ENCODE assay signal across 9 cellular contexts in genomic region chr1:204513117-204513716, GRCh38. TPM values are rescaled to one million over a fixed set of nuclear protein-coding genes. Genes with fewer than 3 reads are reported as not detected.
DNase-seq lines count a peak whose midpoint lies in the region; ATAC-seq and TF ChIP-seq lines count a peak whose summit lies in the region.
"Had no signal": no experiment of that assay in that cellular context is flagged by ENCODE, and none has a peak within 500 bp of the region (broad histone marks: within the 10 kb centered on the region; RNA-seq: fewer than 3 reads in every experiment).

No MANE protein-coding gene starts in this region.

- H3K4me1 ChIP-seq in right cardiac atrium (ENCODE audit: control insufficient read depth, insufficient read depth, low read length) (peaks cover 7% of the 10 kb centered on the region), right atrium auricular region (peaks cover 0 to 15% of the 10 kb centered on the region in 2 donors), thymus (ENCODE audit: control insufficient read depth, insufficient read depth, low read length) (peaks cover 16% of the 10 kb centered on the region)

- H3K9me3 Mint-ChIP-seq in activated naive CD4-positive, alpha-beta T cell treated with anti-CD3 and anti-CD28 coated beads, Interleukin-2, amount 50 U/mL, for 24 hours, result no peaks in the 10 kb centered on the region

- H3K4me3 ChIP-seq in right cardiac atrium (ENCODE audit: low read length) (peak overlapping the region; percentile 23), right atrium auricular region (peak overlapping the region in 1 of 2 donors; percentile 6), thymus (ENCODE audit: low read length) (peak overlapping the region; percentile 37)
- H3K4me3 ChIP-seq: SK-N-MC had no signal

- no peaks in the 10 kb centered on the region for H3K27me3 Mint-ChIP-seq in activated naive CD4-positive, alpha-beta T cell treated with anti-CD3 and anti-CD28 coated beads, Interleukin-2, amount 50 U/mL, for 24 hours

- no peak for ATAC-seq in right cardiac atrium

- intact Hi-C loops in right cardiac atrium (cut with DNase I), result no loop called here

- 62% methylated on average over 15 of the region's 15 CpGs for WGBS in right cardiac atrium
- 17% methylated on average over 15 of the region's 15 CpGs for whole genome bisulfite sequencing in thymus

- no peaks in the 10 kb centered on the region for H3K36me3 ChIP-seq in right atrium auricular region
- peaks cover 10% of the 10 kb centered on the region for H3K36me3 ChIP-seq in thymus (ENCODE audit: control insufficient read depth, insufficient read depth)

- peaks cover 2% of the 10 kb centered on the region for H3K36me3 Mint-ChIP-seq in activated naive CD4-positive, alpha-beta T cell treated with anti-CD3 and anti-CD28 coated beads, Interleukin-2, amount 50 U/mL, for 24 hours

- H3K27me3 ChIP-seq in right cardiac atrium (ENCODE audit: control insufficient read depth, insufficient read depth), result no peaks in the 10 kb centered on the region
- H3K27me3 ChIP-seq in right atrium auricular region, result no peaks in the 10 kb centered on the region
- no peaks in the 10 kb centered on the region for H3K27me3 ChIP-seq in thymus (ENCODE audit: control insufficient read depth, insufficient read depth)

- peak overlapping the region; percentile 99 for H3K27ac Mint-ChIP-seq in activated naive CD4-positive, alpha-beta T cell treated with anti-CD3 and anti-CD28 coated beads, Interleukin-2, amount 50 U/mL, for 24 hours

- peaks cover 38% of the 10 kb centered on the region for H3K4me1 Mint-ChIP-seq in activated naive CD4-positive, alpha-beta T cell treated with anti-CD3 and anti-CD28 coated beads, Interleukin-2, amount 50 U/mL, for 24 hours

- H3K9me3 ChIP-seq in right cardiac atrium (ENCODE audit: control insufficient read depth, low read length), result no peaks in the 10 kb centered on the region
- H3K9me3 ChIP-seq in right atrium auricular region, result no peaks in the 10 kb centered on the region
- H3K9me3 ChIP-seq in thymus (ENCODE audit: control insufficient read depth), result peaks cover 2% of the 10 kb centered on the region

- H3K4me3 Mint-ChIP-seq in activated naive CD4-positive, alpha-beta T cell treated with anti-CD3 and anti-CD28 coated beads, Interleukin-2, amount 50 U/mL, for 24 hours, result peak overlapping the region; percentile 88

- DNase-seq in right cardiac atrium, result peak in 2 of 3 donors; percentile 56 to 62
- DNase-seq in right atrium auricular region (ENCODE audit: low spot score), result no peak
- peak; percentile 17 for DNase-seq in NCI-H69 (lab: John Stamatoyannopoulos, UW)
- DNase-seq in T1000 (lab: John Stamatoyannopoulos, UW), result no peak
- no peak for DNase-seq in NCI-H1694 (lab: John Stamatoyannopoulos, UW)
- DNase-seq in NCI-H1436 (lab: John Stamatoyannopoulos, UW), result no peak

- H3K27ac ChIP-seq in right cardiac atrium (ENCODE audit: low read length), result peak overlapping the region; percentile 46
- no peak overlapping the region for H3K27ac ChIP-seq in right atrium auricular region
- peak overlapping the region; percentile 97 for H3K27ac ChIP-seq in thymus (ENCODE audit: low read depth)
- H3K27ac ChIP-seq: SK-N-MC had no signal

- no peak for TF ChIP-seq CTCF in right atrium auricular region (IDR thresholded peaks at IDR 0.05)

RNA-seq across cellular contexts. Expression of gene MDM4, which starts 3.0 kb away (rescaled TPM):
- total RNA-seq in right cardiac atrium, result 10 to 100 TPM; 29.9 to 48.2 (median 34.9) TPM
- 10.5 TPM for polyA plus RNA-seq in right cardiac atrium
- 10 to 100 TPM; 18.1 to 18.3 TPM for total RNA-seq in right atrium auricular region
- 41.0 TPM for polyA plus RNA-seq in thymus

RNA-seq across cellular contexts. Expression of gene PIK3C2B, which starts 18.6 kb away (rescaled TPM):
- 10 to 100 TPM; 24.9 to 32.7 (median 29.0) TPM for total RNA-seq in right cardiac atrium
- polyA plus RNA-seq in right cardiac atrium, result 13.3 TPM
- total RNA-seq in right atrium auricular region, result 10 to 100 TPM; 13.1 to 19.4 TPM
- 12.6 TPM for polyA plus RNA-seq in thymus

Comparison
In these comparisons a context has a peak if more than half of its experiments do, and no peak if none do; other contexts are left out.
1. DNase-seq: peak in right cardiac atrium (2 of 3) and NCI-H69 (single experiment); none in right atrium auricular region (single experiment), T1000 (single experiment), NCI-H1694 (single experiment) and NCI-H1436 (single experiment).
2. H3K27ac ChIP-seq: peak in right cardiac atrium (single experiment) and thymus (single experiment); none in right atrium auricular region (0 of 2).